ENCODE assay signal across 8 cellular contexts in the genomic region with DNA sequence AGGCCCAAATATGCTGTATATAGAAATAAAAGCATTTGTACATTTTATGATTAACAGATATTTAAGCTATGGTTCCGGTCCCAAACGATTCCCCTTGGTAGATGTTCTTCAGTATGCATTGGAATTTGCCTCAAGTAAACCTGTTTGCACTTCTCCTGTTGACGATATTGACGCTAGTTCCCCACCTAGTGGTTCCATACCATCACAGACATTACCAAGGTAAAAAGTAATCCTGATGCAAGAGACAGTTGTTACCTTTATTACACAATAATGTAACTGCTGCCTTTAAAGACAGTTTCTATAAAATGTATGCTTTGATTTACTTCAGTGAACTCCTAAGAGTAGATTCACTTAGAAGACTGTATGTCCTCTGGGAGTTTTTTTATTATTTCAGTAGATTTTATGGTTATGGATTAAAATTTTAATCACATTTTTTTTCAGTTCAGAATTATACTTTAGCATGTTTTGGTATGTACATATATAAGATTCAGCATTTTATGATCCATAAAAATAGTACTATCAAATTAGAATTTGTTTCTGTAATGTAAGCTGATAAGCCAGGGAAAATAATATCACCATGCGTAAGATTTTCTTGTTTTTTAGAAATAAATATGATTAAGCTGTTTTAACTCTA.
A peak's percentile ranks its signal among the peaks of the same experiment; 100 is the strongest.
DNase-seq lines count a peak whose midpoint lies in the region; ATAC-seq and TF ChIP-seq lines count a peak whose summit lies in the region.

No MANE protein-coding gene starts in this region.

- H3K9me3 ChIP-seq in Loucy (ENCODE audit: insufficient read depth, low read depth, low read length) (no peaks in the 10 kb centered on the region), hepatocyte (ENCODE audit: low read depth) (no peaks in the 10 kb centered on the region)

- H3K27me3 ChIP-seq in Loucy (ENCODE audit: insufficient read depth, low read length, poor library complexity, severe bottlenecking) (no peaks in the 10 kb centered on the region), hepatocyte (no peaks in the 10 kb centered on the region)

- H3K9me2 ChIP-seq in Loucy (replicated peaks; ENCODE audit: low read depth, low read length) = no peaks in the 10 kb centered on the region
- no peaks in the 10 kb centered on the region for H3K9me2 ChIP-seq in hepatocyte (replicated peaks; ENCODE audit: insufficient read depth)

- no peak overlapping the region for H3K27ac Mint-ChIP-seq in activated T-helper 17 cell treated with anti-CD3 and anti-CD28 coated beads, Interleukin-2, amount 50 U/mL, for 72 hours

- no peaks in the 10 kb centered on the region for H4K20me1 ChIP-seq in Loucy (ENCODE audit: insufficient read depth, low read length, poor library complexity, severe bottlenecking)
- no peaks in the 10 kb centered on the region for H4K20me1 ChIP-seq in hepatocyte (ENCODE audit: insufficient read depth, poor library complexity, severe bottlenecking)

- no peaks in the 10 kb centered on the region for H3K27me3 Mint-ChIP-seq in activated T-helper 17 cell treated with anti-CD3 and anti-CD28 coated beads, Interleukin-2, amount 50 U/mL, for 72 hours

- H3K79me2 ChIP-seq in Loucy (ENCODE audit: insufficient read depth, low read length) (no peaks in the 10 kb centered on the region), hepatocyte (no peaks in the 10 kb centered on the region)

- peak; percentile 66 for ATAC-seq in GM21360 (IDR thresholded peaks at IDR 0.05; ENCODE audit: unreplicated experiment)
- ATAC-seq in activated T-helper 17 cell treated with anti-CD3 and anti-CD28 coated beads, Interleukin-2, amount 50 U/mL, for 72 hours (replicated peaks) = peak; percentile 67

- H3K4me1 Mint-ChIP-seq in activated T-helper 17 cell treated with anti-CD3 and anti-CD28 coated beads, Interleukin-2, amount 50 U/mL, for 72 hours = peaks cover 20% of the 10 kb centered on the region

- peaks cover 8% of the 10 kb centered on the region; the same call in 1 of the 2 replicates for H3K36me3 ChIP-seq in Loucy (ENCODE audit: insufficient read depth, low read length)
- H3K36me3 ChIP-seq in hepatocyte (replicated peaks; ENCODE audit: insufficient read depth, low read depth) = no peaks in the 10 kb centered on the region

- H3K4me3 ChIP-seq in Loucy (ENCODE audit: low read length, poor library complexity, severe bottlenecking) (no peak overlapping the region), hepatocyte (no peak overlapping the region)

- H2AFZ ChIP-seq in Loucy (ENCODE audit: low read length) (no peak overlapping the region), hepatocyte (no peak overlapping the region)

- WGBS in hepatocyte (ENCODE audit: low lambda C conversion rate, missing lambda C conversion rate) = 36% methylated on average over 5 of the region's 5 CpGs

- H3K4me1 ChIP-seq in Loucy (ENCODE audit: insufficient read depth, low read length, poor library complexity, severe bottlenecking) (peaks cover 2% of the 10 kb centered on the region), hepatocyte (ENCODE audit: insufficient read depth) (no peaks in the 10 kb centered on the region)

- H3K4me2 ChIP-seq in Loucy (ENCODE audit: low read depth, low read length, poor library complexity, severe bottlenecking) (no peak overlapping the region), hepatocyte (no peak overlapping the region)

- H3K9ac ChIP-seq in Loucy (ENCODE audit: low read depth, low read length, poor library complexity, severe bottlenecking) = no peak overlapping the region

- no peak overlapping the region for H3K4me3 Mint-ChIP-seq in activated T-helper 17 cell treated with anti-CD3 and anti-CD28 coated beads, Interleukin-2, amount 50 U/mL, for 72 hours

- H3F3A ChIP-seq in Loucy (ENCODE audit: low read depth) = no peaks in the 10 kb centered on the region

- DNase-seq in SKM-1 treated with dmso at 0.1 percent for 144 hours (lab: John Stamatoyannopoulos, UW; ENCODE audit: unreplicated experiment) (peak; percentile 29), SKM-1 (lab: John Stamatoyannopoulos, UW; ENCODE audit: unreplicated experiment) (no peak), hepatocyte (ENCODE audit: low spot score) (peak; percentile 66), cortex of kidney (lab: John Stamatoyannopoulos, UW) (no peak)
- DNase-seq in stimulated activated CD8-positive, alpha-beta memory T cell treated with anti-CD3 and anti-CD28 coated beads, Interleukin-15, amount 100 ng/mL, for 1 hour (ENCODE audit: low read depth) = peak; percentile 4

- no peaks in the 10 kb centered on the region for H3K9me3 Mint-ChIP-seq in activated T-helper 17 cell treated with anti-CD3 and anti-CD28 coated beads, Interleukin-2, amount 50 U/mL, for 72 hours

- H3K36me3 Mint-ChIP-seq in activated T-helper 17 cell treated with anti-CD3 and anti-CD28 coated beads, Interleukin-2, amount 50 U/mL, for 72 hours (ENCODE audit: low read depth) = peaks cover 70% of the 10 kb centered on the region

- H3K27ac ChIP-seq in hepatocyte = no peak overlapping the region

- peak; percentile 72 for TF ChIP-seq CTCF in Loucy (conservative IDR thresholded peaks at IDR 0.05; ENCODE audit: low read length)
- peak; percentile 61 for TF ChIP-seq CTCF in hepatocyte (IDR thresholded peaks at IDR 0.05; ENCODE audit: poor library complexity)

Comparison
In these comparisons a context has a peak if more than half of its experiments do, and no peak if none do; other contexts are left out.
1. DNase-seq: peak in SKM-1 treated with dmso at 0.1 percent for 144 hours (single experiment), hepatocyte (single experiment) and stimulated activated CD8-positive, alpha-beta memory T cell treated with anti-CD3 and anti-CD28 coated beads, Interleukin-15, amount 100 ng/mL, for 1 hour (single experiment); none in SKM-1 (single experiment) and cortex of kidney (single experiment).